ENCODE assay signal across 24 cellular contexts in the genomic region with DNA sequence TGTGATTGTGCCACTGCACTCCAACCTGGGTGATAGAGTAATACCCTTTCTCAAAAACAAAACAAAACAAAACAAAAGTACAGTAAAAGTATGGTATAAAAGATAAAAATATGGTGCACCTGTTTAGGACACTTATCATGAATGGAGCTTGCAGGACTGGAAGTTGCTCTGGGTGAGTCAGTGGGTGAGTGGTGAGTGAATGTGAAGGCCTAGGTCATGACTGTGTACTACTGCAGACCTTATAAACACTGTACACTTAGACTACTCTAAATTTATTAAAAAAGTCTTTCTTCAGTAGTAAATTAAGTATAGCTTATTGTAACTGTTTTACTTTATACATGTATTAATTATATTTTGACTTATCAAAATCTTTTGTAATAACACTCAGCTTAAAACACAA.
"Had no signal": no experiment of that assay in that cellular context is flagged by ENCODE, and none has a peak within 500 bp of the region (broad histone marks: within the 10 kb centered on the region; RNA-seq: fewer than 3 reads in every experiment).

No MANE protein-coding gene starts in this region.

- H3K4me3 Mint-ChIP-seq: activated CD4-positive, alpha-beta T cell treated with anti-CD3 and anti-CD28 coated beads for 36 hours; activated naive CD8-positive, alpha-beta T cell; activated T-cell treated with anti-CD3 and anti-CD28 coated beads, Interleukin-2, amount 50 U/mL, for 72 hours; nephron had no signal

- H3K36me3 ChIP-seq: transverse colon had no signal

- H3K9me3 ChIP-seq: body of pancreas, testis, transverse colon had no signal

- H3K27me3 Mint-ChIP-seq: activated CD4-positive, alpha-beta T cell treated with anti-CD3 and anti-CD28 coated beads for 36 hours; activated naive CD8-positive, alpha-beta T cell had no signal

- H3K9me3 Mint-ChIP-seq: activated T-cell treated with anti-CD3 and anti-CD28 coated beads, Interleukin-2, amount 50 U/mL, for 72 hours had no signal

- H3K27me3 ChIP-seq: body of pancreas, heart right ventricle, testis, transverse colon had no signal

- H3K4me1 ChIP-seq: body of pancreas, testis, transverse colon had no signal

- H3K27ac ChIP-seq: body of pancreas, heart right ventricle, left ventricle myocardium inferior, testis, transverse colon had no signal

- ATAC-seq: activated CD4-positive, alpha-beta T cell treated with anti-CD3 and anti-CD28 coated beads for 36 hours; activated T-cell treated with anti-CD3 and anti-CD28 coated beads, Interleukin-2, amount 50 U/mL, for 72 hours; body of pancreas; esophagus mucosa; heart right ventricle; right cardiac atrium; stimulated activated naive CD8-positive, alpha-beta T cell treated with anti-CD3 and anti-CD28 coated beads, Interleukin-15, Interleukin-2, amounts not matched to agents 100 U/mL and 50 U/mL, for 24 hours had no signal

- H3K4me3 ChIP-seq: body of pancreas, heart right ventricle, left ventricle myocardium inferior, lung, testis, transverse colon had no signal

- H3K4me1 Mint-ChIP-seq: activated CD4-positive, alpha-beta T cell treated with anti-CD3 and anti-CD28 coated beads for 36 hours; nephron had no signal

- DNase-seq: activated CD4-positive, alpha-beta T cell treated with anti-CD3 and anti-CD28 coated beads for 36 hours; activated CD4-positive, alpha-beta T cell treated with anti-CD3 and anti-CD28 coated beads, Interleukin-2, amount 50 U/mL, for 4 hours; activated CD4-positive, CD25-positive, alpha-beta regulatory T cell; activated effector memory CD4-positive, alpha-beta T cell treated with Interleukin-2 at 50 U/mL for 16 hours; activated naive CD4-positive, alpha-beta T cell treated with Interleukin-2 at 50 U/mL for 16 hours; activated T-cell treated with anti-CD3 and anti-CD28 coated beads for 4 hours; activated T-cell treated with anti-CD3 and anti-CD28 coated beads, Interleukin-2, amount 50 U/mL, for 72 hours; aorta; body of pancreas; cortex of kidney; foreskin fibroblast; heart right ventricle; kidney glomerular epithelial cell; left ventricle myocardium inferior; posterior cingulate gyrus; right cardiac atrium; stimulated activated CD4-positive, alpha-beta T cell treated with anti-CD3 and anti-CD28 coated beads, Interleukin-4, amount 100 ng/mL, for 1 hour; stimulated activated naive CD8-positive, alpha-beta T cell treated with anti-CD3 and anti-CD28 coated beads, Interleukin-15, Interleukin-2, amounts not matched to agents 100 U/mL and 50 U/mL, for 24 hours; testis; transverse colon had no signal

- H3K27ac Mint-ChIP-seq: activated CD4-positive, alpha-beta T cell treated with anti-CD3 and anti-CD28 coated beads for 36 hours; activated naive CD8-positive, alpha-beta T cell; activated T-cell treated with anti-CD3 and anti-CD28 coated beads, Interleukin-2, amount 50 U/mL, for 72 hours; nephron had no signal
